Comparison of ENCODE assay signal across 20 cellular contexts in the genomic region with DNA sequence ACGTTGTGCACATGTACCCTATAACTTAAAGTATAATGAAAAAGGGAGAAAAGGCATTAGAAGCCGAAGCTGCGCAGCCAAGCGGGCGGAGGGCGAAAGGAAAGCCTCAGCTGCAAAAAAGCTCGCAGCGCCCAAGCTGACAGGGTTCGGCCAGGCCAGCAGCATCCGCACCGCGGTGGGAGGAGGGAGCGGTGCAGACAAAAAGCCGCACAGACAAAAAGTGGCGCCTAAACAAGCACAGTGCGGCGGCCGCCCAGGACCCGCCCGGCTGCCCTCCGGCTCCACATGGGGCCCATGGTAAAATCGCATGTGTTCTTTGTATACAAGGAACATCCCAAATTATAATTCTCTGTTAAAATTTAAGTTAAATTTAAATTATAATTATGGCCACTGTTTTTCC. TPM values are rescaled to one million over a fixed set of nuclear protein-coding genes. Genes with fewer than 3 reads are reported as not detected.
A peak's percentile ranks its signal among the peaks of the same experiment; 100 is the strongest.
DNase-seq lines count a peak whose midpoint lies in the region; ATAC-seq and TF ChIP-seq lines count a peak whose summit lies in the region.
"Had no signal": no experiment of that assay in that cellular context is flagged by ENCODE, and none has a peak within 500 bp of the region (broad histone marks: within the 10 kb centered on the region; RNA-seq: fewer than 3 reads in every experiment).

No MANE protein-coding gene starts in this region.

- WGBS in testis, 2 donors: 16 to 19% methylated on average over 22 of the region's 22 CpGs

- H3K36me3 ChIP-seq in H7 (replicated peaks; ENCODE audit: control insufficient read depth, insufficient read depth, low read length) (no peaks in the 10 kb centered on the region), testis (ENCODE audit: low read depth, missing control alignments) (no peaks in the 10 kb centered on the region)
- H3K36me3 ChIP-seq: HAP-1 had no signal

- H3K27me3 ChIP-seq in H7 (ENCODE audit: control insufficient read depth, insufficient read depth, low read length) (no peaks in the 10 kb centered on the region), testis (no peaks in the 10 kb centered on the region)

- ATAC-seq in SK-N-SH treated with all-trans-retinoic acid at 6 μM for 48 hours: peak; percentile 44
- ATAC-seq in HG03135 (IDR thresholded peaks at IDR 0.05; ENCODE audit: unreplicated experiment): no peak
- ATAC-seq: GM12878 had no signal

- no peak overlapping the region for H3K27ac ChIP-seq in testis
- H3K27ac ChIP-seq: C4-2B had no signal

- TF ChIP-seq POLR2A in testis (IDR thresholded peaks at IDR 0.05): no peak

- H3K4me3 ChIP-seq in H7 (ENCODE audit: insufficient read depth, low read depth, low read length): no peak overlapping the region
- peak overlapping the region; percentile 1 to 26 for H3K4me3 ChIP-seq in testis
- H3K4me3 ChIP-seq: GM12878, HAP-1 had no signal

- intact Hi-C loops in testis (cut with DNase I; ENCODE audit: low total_unique reads): no loop called here
- intact Hi-C loops in posterior cingulate gyrus (cut with DNase I): no loop called here

- TF ChIP-seq CTCF in testis (IDR thresholded peaks at IDR 0.05): no peak

- H3K4me1 ChIP-seq in testis: no peaks in the 10 kb centered on the region
- H3K4me1 ChIP-seq: Caco-2, HAP-1 had no signal

- DNase-seq in GM03348 (ENCODE audit: low spot score) (peak; percentile 22), H7 (peak; percentile 10), testis (peak; percentile 23), posterior cingulate gyrus (no peak), D341Med (ENCODE audit: low spot score) (no peak)
- DNase-seq: ACHN; AML-193; Caco-2; CD4-positive, alpha-beta T cell; DMS153; DMS79; GF-D8; KG1 had no signal

- H3K9me3 ChIP-seq in testis: no peaks in the 10 kb centered on the region
- H3K9me3 ChIP-seq: HAP-1 had no signal

TF ChIP-seq in SK-N-SH treated with all-trans-retinoic acid at 6 μM for 48 hours, 23 proteins besides CTCF, POLR2A, EP300 and RAD21:
- TF ChIP-seq ZFP3 (CRISPR knock-in tag; IDR thresholded peaks at IDR 0.05) (no peak), RARB (CRISPR knock-in tag; IDR thresholded peaks at IDR 0.05) (no peak), GLIS3 (CRISPR knock-in tag; IDR thresholded peaks at IDR 0.05) (no peak), CSDC2 (CRISPR knock-in tag; IDR thresholded peaks at IDR 0.05) (no peak), ZNF70 (CRISPR knock-in tag; IDR thresholded peaks at IDR 0.05) (no peak), BACH2 (CRISPR knock-in tag; IDR thresholded peaks at IDR 0.05; ENCODE audit: borderline replicate concordance) (no peak)
- TF ChIP-seq, protein P1, sequence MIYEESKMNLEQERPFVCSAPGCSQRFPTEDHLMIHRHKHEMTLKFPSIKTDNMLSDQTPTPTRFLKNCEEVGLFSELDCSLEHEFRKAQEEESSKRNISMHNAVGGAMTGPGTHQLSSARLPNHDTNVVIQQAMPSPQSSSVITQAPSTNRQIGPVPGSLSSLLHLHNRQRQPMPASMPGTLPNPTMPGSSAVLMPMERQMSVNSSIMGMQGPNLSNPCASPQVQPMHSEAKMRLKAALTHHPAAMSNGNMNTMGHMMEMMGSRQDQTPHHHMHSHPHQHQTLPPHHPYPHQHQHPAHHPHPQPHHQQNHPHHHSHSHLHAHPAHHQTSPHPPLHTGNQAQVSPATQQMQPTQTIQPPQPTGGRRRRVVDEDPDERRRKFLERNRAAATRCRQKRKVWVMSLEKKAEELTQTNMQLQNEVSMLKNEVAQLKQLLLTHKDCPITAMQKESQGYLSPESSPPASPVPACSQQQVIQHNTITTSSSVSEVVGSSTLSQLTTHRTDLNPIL (CRISPR knock-in tag; IDR thresholded peaks at IDR 0.05; ENCODE audit: low read depth): no peak

RNA-seq across cellular contexts. Expression of gene PSG3, which starts 42.4 kb away (rescaled TPM):
- total RNA-seq in H7 (2014; rRNA removed; shearing (Covaris generic)): not detected in 2 replicates
- total RNA-seq in testis: 1 to 10 TPM in 1 of 2 donors, under 1 TPM in 1; 0.25 to 2.0 TPM
- polyA plus RNA-seq in testis (ENCODE audit: insufficient read depth, low read depth, low replicate concordance): 5.8 TPM
- total RNA-seq: Caco-2; CD4-positive, alpha-beta T cell; GM12878; H1; HT-29 had no signal
- polyA plus RNA-seq: GM12878, H1 had no signal

Comparison
In these comparisons a context has a peak if more than half of its experiments do, and no peak if none do; other contexts are left out.
1. DNase-seq: peak in GM03348 (single experiment), H7 (single experiment) and testis (single experiment); none in posterior cingulate gyrus (0 of 10) and D341Med (single experiment).